ENCODE assay signal across 1 cellular context in genomic region chr16:29862884-29863668, GRCh38.
TF ChIP-seq lines count a peak whose summit lies in the region.

A gene with protein sequence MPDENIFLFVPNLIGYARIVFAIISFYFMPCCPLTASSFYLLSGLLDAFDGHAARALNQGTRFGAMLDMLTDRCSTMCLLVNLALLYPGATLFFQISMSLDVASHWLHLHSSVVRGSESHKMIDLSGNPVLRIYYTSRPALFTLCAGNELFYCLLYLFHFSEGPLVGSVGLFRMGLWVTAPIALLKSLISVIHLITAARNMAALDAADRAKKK (minus strand): TSS chr16:29863226. CDS start chr16:29862857, 369 bp downstream.

TF ChIP-seq in HepG2, 621 proteins besides CTCF, POLR2A, EP300 and RAD21 (continued from another document and continues in another):
- TF ChIP-seq KIAA2018 (CRISPR knock-in tag; IDR thresholded peaks at IDR 0.05; ENCODE audit: borderline replicate concordance) (no peak), NFYB (CRISPR knock-in tag; IDR thresholded peaks at IDR 0.05) (peak; percentile 56), ZNF672 (CRISPR knock-in tag; IDR thresholded peaks at IDR 0.05) (no peak), ZNF280B (CRISPR knock-in tag; IDR thresholded peaks at IDR 0.05; ENCODE audit: borderline replicate concordance) (peak; percentile 8; the same call in 1 of the 2 replicates), ZNF552 (CRISPR knock-in tag; IDR thresholded peaks at IDR 0.05; ENCODE audit: borderline replicate concordance) (no peak), ZBTB42 (CRISPR knock-in tag; IDR thresholded peaks at IDR 0.05) (peak; percentile 86; the same call in 1 of the 2 replicates), ZNF3 (CRISPR knock-in tag; IDR thresholded peaks at IDR 0.05) (no peak), ZBTB1 (CRISPR knock-in tag; IDR thresholded peaks at IDR 0.05; ENCODE audit: borderline replicate concordance) (peak; percentile 92; the same call in 1 of the 2 replicates), NCOR1 (IDR thresholded peaks at IDR 0.05; ENCODE audit: borderline replicate concordance, low read length) (peak; percentile 37; the same call in 1 of the 2 replicates), ZNF18 (CRISPR knock-in tag; IDR thresholded peaks at IDR 0.05; ENCODE audit: insufficient replicate concordance) (peak; percentile 82), HDAC2 (CRISPR knock-in tag; IDR thresholded peaks at IDR 0.05) (peak; percentile 87), ZNF501 (CRISPR knock-in tag; IDR thresholded peaks at IDR 0.05) (peak; percentile 93), ESRRA (CRISPR knock-in tag; IDR thresholded peaks at IDR 0.05; ENCODE audit: low read depth) (no peak; the same call in 1 of the 2 replicates), GFI1 (CRISPR knock-in tag; IDR thresholded peaks at IDR 0.05; ENCODE audit: borderline replicate concordance) (0 out of 2 replicates have a peak, but pooled peaks have one; percentile 61), ZNF468 (CRISPR knock-in tag; IDR thresholded peaks at IDR 0.05) (0 out of 2 replicates have a peak, but pooled peaks have one; percentile 57), NFAT5 (CRISPR knock-in tag; IDR thresholded peaks at IDR 0.05) (no peak), ZNF160 (CRISPR knock-in tag; IDR thresholded peaks at IDR 0.05) (no peak), SMARCE1 (IDR thresholded peaks at IDR 0.05; ENCODE audit: borderline replicate concordance) (no peak), PAX8 (CRISPR knock-in tag; IDR thresholded peaks at IDR 0.05; ENCODE audit: borderline replicate concordance) (no peak), SMC3 (IDR thresholded peaks at IDR 0.05; ENCODE audit: low read length) (no peak; the same call in 1 of the 2 replicates), FOXC1 (CRISPR knock-in tag; IDR thresholded peaks at IDR 0.05; ENCODE audit: borderline replicate concordance) (no peak), KAT2B (IDR thresholded peaks at IDR 0.05; ENCODE audit: borderline replicate concordance, low read depth, low read length) (no peak), PLRG1 (conservative IDR thresholded peaks at IDR 0.05) (no peak), ZNF703 (CRISPR knock-in tag; IDR thresholded peaks at IDR 0.05; ENCODE audit: borderline replicate concordance) (0 out of 2 replicates have a peak, but pooled peaks have one; percentile 12), ZNF597 (CRISPR knock-in tag; IDR thresholded peaks at IDR 0.05) (no peak), ZNF580 (CRISPR knock-in tag; IDR thresholded peaks at IDR 0.05; ENCODE audit: borderline replicate concordance, low read depth) (peak; percentile 80), NCOA2 (CRISPR knock-in tag; IDR thresholded peaks at IDR 0.05) (peak; percentile 69), ZBTB38 (CRISPR knock-in tag; IDR thresholded peaks at IDR 0.05) (no peak; the same call in 1 of the 2 replicates), MAF1 (CRISPR knock-in tag; IDR thresholded peaks at IDR 0.05; ENCODE audit: borderline replicate concordance) (no peak), KAT7 (CRISPR knock-in tag; IDR thresholded peaks at IDR 0.05; ENCODE audit: borderline replicate concordance) (0 out of 2 replicates have a peak, but pooled peaks have one; percentile 52), ZFP62 (CRISPR knock-in tag; IDR thresholded peaks at IDR 0.05) (no peak), ZNF563 (CRISPR knock-in tag; IDR thresholded peaks at IDR 0.05) (0 out of 2 replicates have a peak, but pooled peaks have one; percentile 65), RARA (CRISPR knock-in tag; IDR thresholded peaks at IDR 0.05) (no peak)
- TF ChIP-seq, protein P1, sequence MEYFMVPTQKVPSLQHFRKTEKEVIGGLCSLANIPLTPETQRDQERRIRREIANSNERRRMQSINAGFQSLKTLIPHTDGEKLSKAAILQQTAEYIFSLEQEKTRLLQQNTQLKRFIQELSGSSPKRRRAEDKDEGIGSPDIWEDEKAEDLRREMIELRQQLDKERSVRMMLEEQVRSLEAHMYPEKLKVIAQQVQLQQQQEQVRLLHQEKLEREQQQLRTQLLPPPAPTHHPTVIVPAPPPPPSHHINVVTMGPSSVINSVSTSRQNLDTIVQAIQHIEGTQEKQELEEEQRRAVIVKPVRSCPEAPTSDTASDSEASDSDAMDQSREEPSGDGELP (IDR thresholded peaks at IDR 0.05; ENCODE audit: borderline replicate concordance, low read depth): peak; percentile 74
- TF ChIP-seq, protein P2, sequence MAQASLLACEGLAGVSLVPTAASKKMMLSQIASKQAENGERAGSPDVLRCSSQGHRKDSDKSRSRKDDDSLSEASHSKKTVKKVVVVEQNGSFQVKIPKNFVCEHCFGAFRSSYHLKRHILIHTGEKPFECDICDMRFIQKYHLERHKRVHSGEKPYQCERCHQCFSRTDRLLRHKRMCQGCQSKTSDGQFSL (CRISPR knock-in tag; IDR thresholded peaks at IDR 0.05): no peak
- TF ChIP-seq, protein P3, sequence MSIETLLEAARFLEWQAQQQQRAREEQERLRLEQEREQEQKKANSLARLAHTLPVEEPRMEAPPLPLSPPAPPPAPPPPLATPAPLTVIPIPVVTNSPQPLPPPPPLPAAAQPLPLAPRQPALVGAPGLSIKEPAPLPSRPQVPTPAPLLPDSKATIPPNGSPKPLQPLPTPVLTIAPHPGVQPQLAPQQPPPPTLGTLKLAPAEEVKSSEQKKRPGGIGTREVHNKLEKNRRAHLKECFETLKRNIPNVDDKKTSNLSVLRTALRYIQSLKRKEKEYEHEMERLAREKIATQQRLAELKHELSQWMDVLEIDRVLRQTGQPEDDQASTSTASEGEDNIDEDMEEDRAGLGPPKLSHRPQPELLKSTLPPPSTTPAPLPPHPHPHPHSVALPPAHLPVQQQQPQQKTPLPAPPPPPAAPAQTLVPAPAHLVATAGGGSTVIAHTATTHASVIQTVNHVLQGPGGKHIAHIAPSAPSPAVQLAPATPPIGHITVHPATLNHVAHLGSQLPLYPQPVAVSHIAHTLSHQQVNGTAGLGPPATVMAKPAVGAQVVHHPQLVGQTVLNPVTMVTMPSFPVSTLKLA (IDR thresholded peaks at IDR 0.05): 0 out of 2 replicates have a peak, but pooled peaks have one; percentile 6
